Comparison of ENCODE assay signal across 8 cellular contexts in the genomic region with DNA sequence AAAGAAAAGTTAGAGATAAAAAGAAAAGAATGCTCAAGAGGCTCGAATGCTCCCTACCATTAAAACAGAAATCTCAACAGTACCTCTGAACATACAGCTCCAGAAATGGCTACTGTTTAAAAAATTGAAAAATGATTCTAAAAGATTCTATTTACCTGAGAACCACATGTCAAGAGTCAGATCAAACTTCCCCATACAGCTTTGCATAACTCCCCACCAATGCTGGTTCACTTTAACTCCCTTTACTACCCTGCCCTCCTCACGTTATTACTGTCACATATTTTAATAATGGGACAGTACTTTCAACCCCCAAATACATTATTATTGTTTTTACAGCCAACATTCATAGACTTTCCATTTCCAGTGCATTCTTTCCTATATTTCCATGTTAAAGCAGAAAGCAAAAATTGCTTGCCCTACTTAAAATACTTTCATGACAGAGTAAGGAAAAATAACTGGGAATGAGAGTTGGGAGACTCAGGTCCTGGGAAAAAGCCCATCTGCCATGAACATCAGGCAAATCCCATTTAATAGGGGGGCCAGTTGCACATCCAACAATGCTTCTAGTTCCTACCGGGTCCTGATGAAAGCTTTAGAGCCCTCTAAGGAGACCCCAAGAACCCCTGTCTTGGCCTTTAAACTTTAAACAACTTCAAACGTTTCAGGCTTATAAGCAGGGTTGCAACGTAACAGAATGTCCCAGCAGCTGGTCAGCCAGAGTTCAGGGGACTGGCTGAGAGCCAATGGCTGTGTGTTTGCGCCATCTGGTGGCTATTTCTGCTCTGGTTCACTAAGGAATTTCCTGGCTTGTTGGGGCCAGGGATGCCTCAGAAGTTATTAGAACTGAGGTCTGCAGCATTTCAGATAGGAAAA.
DNase-seq lines count a peak whose midpoint lies in the region; ATAC-seq and TF ChIP-seq lines count a peak whose summit lies in the region.

No MANE protein-coding gene starts in this region.

- H3K9me3 Mint-ChIP-seq in activated B cell treated with CpG ODN at 0.5 μM for 24 hours, result no peaks in the 10 kb centered on the region

- H3K27ac Mint-ChIP-seq in activated B cell treated with CpG ODN at 0.5 μM for 24 hours, result peak overlapping the region; percentile 59

- CTCF ChIA-PET in HEK293T (lab: Yijun Ruan, JAX) (interaction anchor here (0.6 to 2.0 kb wide), 7 partner anchors 12 to 697 kb away, joined by 3 to 7 read pairs (median 4); no protein-coding TSS in a partner anchor), activated B cell treated with CpG ODN at 0.5 μM for 24 hours (lab: Charles Lee) (interaction anchor here (0.6 to 4.8 kb wide), 12 partner anchors 11 to 763 kb away, joined by 3 to 30 read pairs (median 5); no protein-coding TSS in a partner anchor)

- H3K27me3 Mint-ChIP-seq in activated B cell treated with CpG ODN at 0.5 μM for 24 hours, result no peaks in the 10 kb centered on the region

- POLR2A ChIA-PET in HEK293T (lab: Yijun Ruan, JAX), result no interaction called here
- POLR2A ChIA-PET in activated B cell treated with CpG ODN at 0.5 μM for 24 hours (lab: Charles Lee), result interaction anchor here (0.6 to 1.4 kb wide), 3 partner anchors 10 to 236 kb away, joined by 3 to 6 read pairs (median 4); no protein-coding TSS in a partner anchor

- H3K36me3 Mint-ChIP-seq in activated B cell treated with CpG ODN at 0.5 μM for 24 hours (ENCODE audit: low read depth), result peaks cover 69% of the 10 kb centered on the region

- no peak overlapping the region for H3K4me3 Mint-ChIP-seq in activated B cell treated with CpG ODN at 0.5 μM for 24 hours

- no peak for TF ChIP-seq CTCF in activated B cell treated with CpG ODN at 0.5 μM for 24 hours (IDR thresholded peaks at IDR 0.05)

- ATAC-seq in activated B cell treated with CpG ODN at 0.5 μM for 24 hours (ENCODE audit: low read depth) (peak; percentile 37), left colon (peak; percentile 77)
- no peak for ATAC-seq in activated CD4-positive, CD25-positive, alpha-beta regulatory T cell treated with anti-CD3 and anti-CD28 coated beads, Interleukin-2, amount 50 U/mL, for 24 hours

- DNase-seq in DMS153 treated with DMSO at 0.1 percent for 48 hours (lab: John Stamatoyannopoulos, UW; ENCODE audit: unreplicated experiment), result peak; percentile 91
- peak; percentile 77 for DNase-seq in HEK293T (ENCODE audit: extremely low spot score)
- peak; percentile 61 for DNase-seq in NCI-H2196 (lab: John Stamatoyannopoulos, UW; ENCODE audit: unreplicated experiment)
- no peak for DNase-seq in activated B cell treated with CpG ODN at 0.5 μM for 24 hours
- DNase-seq in left colon, result peak; percentile 64 to 82
- DNase-seq in stimulated activated CD4-positive, alpha-beta T cell treated with anti-CD3 and anti-CD28 coated beads, Interleukin-1b, Interleukin-23, amount 100 ng/mL, for 48 hours, result peak; percentile 33

- intact Hi-C loops in activated B cell treated with CpG ODN at 0.5 μM for 24 hours (cut with micrococcal nuclease), result loop anchor here (1.0 to 2.0 kb wide), 3 partner anchors 152 to 760 kb away; no protein-coding TSS in a partner anchor
- intact Hi-C loops in left colon (cut with DNase I, micrococcal nuclease), result no loop called here

- peak overlapping the region; percentile 74 for H3K27ac ChIP-seq in cingulate gyrus (ENCODE audit: low read depth, low read length)

- H3K4me1 Mint-ChIP-seq in activated B cell treated with CpG ODN at 0.5 μM for 24 hours, result peaks cover 19% of the 10 kb centered on the region

TF ChIP-seq in HEK293T, 16 proteins besides CTCF, POLR2A, EP300 and RAD21:
- no peak for TF ChIP-seq SUZ12 (IDR thresholded peaks at IDR 0.05)
- TF ChIP-seq CTBP1 (IDR thresholded peaks at IDR 0.05; ENCODE audit: borderline replicate concordance), result no peak
- no peak for TF ChIP-seq FOXK2 (IDR thresholded peaks at IDR 0.05)
- no peak for TF ChIP-seq SP1 (IDR thresholded peaks at IDR 0.05)
- TF ChIP-seq LEF1 (IDR thresholded peaks at IDR 0.05; ENCODE audit: borderline replicate concordance), result no peak
- no peak for TF ChIP-seq HDGF (IDR thresholded peaks at IDR 0.05; ENCODE audit: borderline replicate concordance)
- TF ChIP-seq FOXM1 (IDR thresholded peaks at IDR 0.05; ENCODE audit: borderline replicate concordance), result no peak
- no peak for TF ChIP-seq TARDBP (IDR thresholded peaks at IDR 0.05)
- TF ChIP-seq ZNF384 (IDR thresholded peaks at IDR 0.05), result no peak
- TF ChIP-seq FOXA1 (IDR thresholded peaks at IDR 0.05), result no peak
- TF ChIP-seq L3MBTL2 (conservative IDR thresholded peaks at IDR 0.05), result no peak
- TF ChIP-seq, protein P1, sequence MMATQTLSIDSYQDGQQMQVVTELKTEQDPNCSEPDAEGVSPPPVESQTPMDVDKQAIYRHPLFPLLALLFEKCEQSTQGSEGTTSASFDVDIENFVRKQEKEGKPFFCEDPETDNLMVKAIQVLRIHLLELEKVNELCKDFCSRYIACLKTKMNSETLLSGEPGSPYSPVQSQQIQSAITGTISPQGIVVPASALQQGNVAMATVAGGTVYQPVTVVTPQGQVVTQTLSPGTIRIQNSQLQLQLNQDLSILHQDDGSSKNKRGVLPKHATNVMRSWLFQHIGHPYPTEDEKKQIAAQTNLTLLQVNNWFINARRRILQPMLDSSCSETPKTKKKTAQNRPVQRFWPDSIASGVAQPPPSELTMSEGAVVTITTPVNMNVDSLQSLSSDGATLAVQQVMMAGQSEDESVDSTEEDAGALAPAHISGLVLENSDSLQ (IDR thresholded peaks at IDR 0.05), result no peak
- no peak for TF ChIP-seq BHLHE40 (IDR thresholded peaks at IDR 0.05; ENCODE audit: borderline replicate concordance)
- no peak for TF ChIP-seq ELF4 (IDR thresholded peaks at IDR 0.05)
- no peak for TF ChIP-seq NFRKB (IDR thresholded peaks at IDR 0.05)
- TF ChIP-seq ARNT (IDR thresholded peaks at IDR 0.05), result no peak

Comparison
In these comparisons a context has a peak if more than half of its experiments do, and no peak if none do; other contexts are left out.
1. ATAC-seq: peak in activated B cell treated with CpG ODN at 0.5 μM for 24 hours (single experiment) and left colon (single experiment); none in activated CD4-positive, CD25-positive, alpha-beta regulatory T cell treated with anti-CD3 and anti-CD28 coated beads, Interleukin-2, amount 50 U/mL, for 24 hours (0 of 2).